In the genomic region with DNA sequence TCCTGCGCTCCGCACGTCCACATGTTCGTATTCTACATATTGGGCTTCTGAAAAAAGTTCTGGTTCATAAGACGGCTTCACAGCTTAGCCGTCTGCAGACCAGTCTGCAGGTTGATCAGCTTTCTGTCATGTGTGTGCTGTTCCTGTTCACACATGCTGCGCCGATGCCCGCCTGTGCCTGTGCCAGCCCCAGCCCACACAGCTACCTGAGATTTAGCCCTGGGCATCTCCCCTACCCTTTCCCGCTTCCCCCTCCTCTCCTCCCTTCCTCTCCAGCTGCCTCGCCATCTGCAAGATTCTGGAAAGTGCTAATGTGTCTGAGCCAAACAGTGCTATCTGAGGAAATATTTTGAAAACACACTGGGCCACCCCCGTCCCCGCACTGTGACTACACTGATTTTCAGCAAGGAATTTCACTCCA, we compare ENCODE assay signal across 11 cellular contexts. TPM values are rescaled to one million over a fixed set of nuclear protein-coding genes. Genes with fewer than 3 reads are reported as not detected.
A peak's percentile ranks its signal among the peaks of the same experiment; 100 is the strongest.
DNase-seq lines count a peak whose midpoint lies in the region; ATAC-seq and TF ChIP-seq lines count a peak whose summit lies in the region.
"Had no signal": no experiment of that assay in that cellular context is flagged by ENCODE, and none has a peak within 500 bp of the region (broad histone marks: within the 10 kb centered on the region; RNA-seq: fewer than 3 reads in every experiment).

No MANE protein-coding gene starts in this region.

- H3K4me1 Mint-ChIP-seq in chondrocyte (ENCODE audit: low read depth) (peaks cover 98% of the 10 kb centered on the region), nephron (peaks cover 70% of the 10 kb centered on the region)

- H3K36me3 Mint-ChIP-seq in chondrocyte (ENCODE audit: low read depth) (peaks cover 1% of the 10 kb centered on the region), nephron (ENCODE audit: low read depth) (no peaks in the 10 kb centered on the region)
- H3K36me3 Mint-ChIP-seq: CD4-positive, CD25-positive, alpha-beta regulatory T cell had no signal

- H3K4me2 ChIP-seq in trophoblast cell (ENCODE audit: low read length): no peak overlapping the region

- no peak overlapping the region for H2BK120ac ChIP-seq in trophoblast cell (ENCODE audit: insufficient read depth, low read length, poor library complexity)

- H3K14ac ChIP-seq in trophoblast cell (ENCODE audit: low read length): no peak overlapping the region

- H3K27ac ChIP-seq in thoracic aorta (peak overlapping the region; percentile 60 to 92), trophoblast cell (ENCODE audit: low read depth, low read length) (no peak overlapping the region)

- DNase-seq in NT2/D1 (ENCODE audit: low read depth, low spot score) (no peak), chondrocyte (ENCODE audit: low spot score) (no peak), thoracic aorta (ENCODE audit: low spot score) (no peak), trophoblast cell (no peak)
- DNase-seq: activated gamma-delta T cell, H9 had no signal

- H3K79me1 ChIP-seq in trophoblast cell (ENCODE audit: low read length): peaks cover 5% of the 10 kb centered on the region

- H3K9ac ChIP-seq in NT2/D1 (ENCODE audit: insufficient read length, low read depth) (peak overlapping the region; percentile 12), trophoblast cell (ENCODE audit: low read length) (no peak overlapping the region)

- H3K27me3 ChIP-seq in NT2/D1 (ENCODE audit: insufficient read depth, insufficient read length): no peaks in the 10 kb centered on the region
- H3K27me3 ChIP-seq in thoracic aorta (replicated peaks; ENCODE audit: insufficient read depth): no peaks in the 10 kb centered on the region
- no peaks in the 10 kb centered on the region for H3K27me3 ChIP-seq in trophoblast cell (ENCODE audit: insufficient read depth, low read length)

- no peak overlapping the region for H3K23ac ChIP-seq in trophoblast cell (ENCODE audit: low read length)

- H3K18ac ChIP-seq in trophoblast cell (ENCODE audit: low read length): no peak overlapping the region

- TF ChIP-seq CTCF in chondrocyte (IDR thresholded peaks at IDR 0.05) (no peak), nephron (IDR thresholded peaks at IDR 0.05; ENCODE audit: unreplicated experiment in 3 of 3) (no peak), thoracic aorta (IDR thresholded peaks at IDR 0.05) (no peak)

- no peak overlapping the region for H2BK12ac ChIP-seq in trophoblast cell (ENCODE audit: low read length)

- WGBS in trophoblast cell (ENCODE audit: extremely low coverage, insufficient coverage, insufficient read length): no CpG with 5 or more reads among the region's 13 CpGs

- no peak overlapping the region for H2AK5ac ChIP-seq in trophoblast cell (ENCODE audit: low read length)

- H3K9me3 ChIP-seq in NT2/D1 (ENCODE audit: insufficient read depth, low read length) (no peaks in the 10 kb centered on the region), thoracic aorta (no peaks in the 10 kb centered on the region), trophoblast cell (ENCODE audit: insufficient read depth, low read depth, low read length) (no peaks in the 10 kb centered on the region)

- H3K9me3 Mint-ChIP-seq in chondrocyte (ENCODE audit: low read depth) (no peaks in the 10 kb centered on the region), nephron (no peaks in the 10 kb centered on the region)
- H3K9me3 Mint-ChIP-seq: CD4-positive, CD25-positive, alpha-beta regulatory T cell; H9 had no signal

- no peak overlapping the region for H2AFZ ChIP-seq in trophoblast cell (ENCODE audit: insufficient read depth, low read length, poor library complexity)

- no peak overlapping the region for H4K8ac ChIP-seq in trophoblast cell (ENCODE audit: low read depth, low read length)

- H3K4ac ChIP-seq in trophoblast cell (ENCODE audit: low read depth, low read length): no peak overlapping the region

- H3K4me1 ChIP-seq in NT2/D1 (ENCODE audit: insufficient read depth, insufficient read length) (peaks cover 12% of the 10 kb centered on the region), thoracic aorta (ENCODE audit: control insufficient read depth in 1 of 2, low read depth in 2 of 2) (peaks cover 59 to 100% of the 10 kb centered on the region in 2 donors), trophoblast cell (ENCODE audit: control insufficient read depth in 1 of 2, insufficient read depth in 2 of 2, low read length in 2 of 2) (peaks cover 34 to 38% of the 10 kb centered on the region in 2 experiments)

- peak overlapping the region; percentile 10 for H3K4me3 Mint-ChIP-seq in chondrocyte (ENCODE audit: unreplicated experiment)
- no peak overlapping the region for H3K4me3 Mint-ChIP-seq in nephron
- H3K4me3 Mint-ChIP-seq: CD4-positive, CD25-positive, alpha-beta regulatory T cell had no signal

- peaks cover 6% of the 10 kb centered on the region for H3K79me2 ChIP-seq in trophoblast cell (ENCODE audit: control insufficient read depth, insufficient read depth, low read length, poor library complexity)

- H3K36me3 ChIP-seq in NT2/D1 (ENCODE audit: insufficient read depth, insufficient read length, low read length) (peaks cover 11% of the 10 kb centered on the region), thoracic aorta (no peaks in the 10 kb centered on the region), trophoblast cell (ENCODE audit: control insufficient read depth in 1 of 2, insufficient read depth in 2 of 2, low read length in 2 of 2) (peaks cover 6 to 9% of the 10 kb centered on the region in 2 experiments)

- ATAC-seq in thoracic aorta (ENCODE audit: insufficient number of reproducible peaks, low FRiP score, low read depth) (no peak), GM19035 (IDR thresholded peaks at IDR 0.05; ENCODE audit: unreplicated experiment) (no peak)
- no peak for ATAC-seq in activated CD4-positive, CD25-positive, alpha-beta regulatory T cell treated with anti-CD3 and anti-CD28 coated beads, Interleukin-2, amount 50 U/mL, for 24 hours

- H4K91ac ChIP-seq in trophoblast cell (ENCODE audit: low read depth, low read length): no peak overlapping the region

- peak overlapping the region; percentile 70 for H3K27ac Mint-ChIP-seq in chondrocyte (ENCODE audit: unreplicated experiment)
- peak overlapping the region; percentile 23 to 55 (median 25) for H3K27ac Mint-ChIP-seq in nephron
- H3K27ac Mint-ChIP-seq: CD4-positive, CD25-positive, alpha-beta regulatory T cell had no signal

- no peaks in the 10 kb centered on the region for H3K27me3 Mint-ChIP-seq in chondrocyte (ENCODE audit: low read depth)
- H3K27me3 Mint-ChIP-seq in nephron (ENCODE audit: low read depth): peaks cover 4% of the 10 kb centered on the region

- no peak overlapping the region for H3K4me3 ChIP-seq in NT2/D1 (ENCODE audit: insufficient read length, low read depth)
- peak overlapping the region; percentile 39 for H3K4me3 ChIP-seq in thoracic aorta
- no peak overlapping the region for H3K4me3 ChIP-seq in trophoblast cell (ENCODE audit: low read depth, low read length)
- H3K4me3 ChIP-seq: lung had no signal

- no peak overlapping the region for H4K12ac ChIP-seq in trophoblast cell (ENCODE audit: low read depth, low read length)

- H2BK5ac ChIP-seq in trophoblast cell (ENCODE audit: low read depth, low read length, poor library complexity): no peak overlapping the region

RNA-seq across cellular contexts. Expression of a gene that starts 7.1 kb away (rescaled TPM):
- 43.9 to 65.4 TPM (median 63.2 TPM) in 3 replicates for total RNA-seq in chondrocyte
- total RNA-seq in thoracic aorta: 10 to 100 TPM; 54.4 to 80.6 TPM
- polyA plus RNA-seq in trophoblast cell (2013): 12.1 and 12.5 TPM in 2 replicates
- total RNA-seq: CD4-positive, CD25-positive, alpha-beta regulatory T cell had no signal
- polyA plus RNA-seq: CD4-positive, CD25-positive, alpha-beta regulatory T cell had no signal
